In the genomic region with DNA sequence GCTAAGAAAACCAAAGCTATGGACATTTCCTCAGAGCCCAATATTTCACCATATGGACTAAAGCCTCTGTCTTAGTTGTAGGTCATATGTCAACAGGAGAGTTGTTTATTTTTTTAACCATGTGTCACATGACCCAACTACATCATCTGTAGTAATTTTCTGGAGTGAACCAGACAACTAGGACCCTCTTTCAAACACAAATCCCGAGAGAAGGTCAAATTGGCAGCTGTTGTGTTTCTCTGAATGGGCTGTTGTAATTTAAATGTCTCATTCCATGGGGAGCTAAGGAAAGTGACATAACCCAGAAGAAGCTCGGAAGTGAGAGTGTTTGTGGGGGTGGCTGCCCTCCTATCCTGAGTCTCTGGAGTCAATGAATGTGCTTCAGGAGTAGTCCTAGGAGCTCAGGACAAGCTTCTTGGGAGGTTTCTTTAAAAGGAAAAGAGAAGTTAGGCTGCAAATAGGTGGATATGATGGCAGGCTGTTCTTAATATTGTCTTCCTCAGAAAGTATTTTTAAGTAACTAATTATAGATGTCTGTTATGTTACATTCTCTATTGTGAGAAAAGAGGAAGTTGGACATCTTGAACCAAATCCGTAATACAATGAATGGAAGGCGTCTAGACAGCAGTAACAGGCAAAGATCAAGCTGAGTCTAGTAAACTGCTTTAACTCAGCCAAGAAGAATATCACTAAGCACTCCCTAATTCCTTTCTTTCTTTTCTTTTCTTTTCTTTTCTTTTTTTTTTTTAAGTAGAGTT, we compare ENCODE assay signal across 11 cellular contexts. TPM values are rescaled to one million over a fixed set of nuclear protein-coding genes. Genes with fewer than 3 reads are reported as not detected.
DNase-seq lines count a peak whose midpoint lies in the region; ATAC-seq lines count a peak whose summit lies in the region.
"Had no signal": no experiment of that assay in that cellular context is flagged by ENCODE, and none has a peak within 500 bp of the region (broad histone marks: within the 10 kb centered on the region; RNA-seq: fewer than 3 reads in every experiment).

No MANE protein-coding gene starts in this region.

- DNase-seq in NCI-H69 (lab: John Stamatoyannopoulos, UW) (peak; percentile 64), NCI-H526 treated with DMSO at 0.1 percent for 48 hours (lab: John Stamatoyannopoulos, UW) (no peak), cerebellum (ENCODE audit: low spot score) (no peak)
- DNase-seq in activated CD4-positive, alpha-beta T cell treated with anti-CD3 and anti-CD28 coated beads for 1 hour = no peak
- no peak for DNase-seq in stimulated activated CD4-positive, alpha-beta T cell treated with anti-CD3 and anti-CD28 coated beads, Interleukin-15, amount 100 ng/mL, for 24 hours
- DNase-seq: activated T-cell treated with anti-CD3 and anti-CD28 coated beads, Interleukin-2, amount 50 U/mL, for 24 hours; NCI-H510A treated with DMSO at 0.1 percent for 48 hours had no signal

- no peaks in the 10 kb centered on the region for H3K4me1 ChIP-seq in mesodermal cell (ENCODE audit: control insufficient read depth, insufficient read depth, low read length, poor library complexity, severe bottlenecking)

- H3K9me3 ChIP-seq in mesodermal cell (ENCODE audit: control insufficient read depth, low read length) = no peaks in the 10 kb centered on the region
- H3K9me3 ChIP-seq: thoracic aorta had no signal

- 22 to 77% methylated on average over 1 to 2 of the region's 4 CpGs for WGBS in mesodermal cell (ENCODE audit: insufficient coverage in 2 of 2), 2 experiments

- no peak overlapping the region for H3K4me3 ChIP-seq in mesodermal cell (ENCODE audit: extremely low read depth, insufficient read depth, low read length, poor library complexity, severe bottlenecking)
- H3K4me3 ChIP-seq: thoracic aorta had no signal

- no peaks in the 10 kb centered on the region for H3K36me3 ChIP-seq in mesodermal cell (ENCODE audit: control insufficient read depth, insufficient read depth, low read length)
- H3K36me3 ChIP-seq: thoracic aorta had no signal

- H3K27ac ChIP-seq in mesodermal cell (ENCODE audit: low read depth, low read length, severe bottlenecking) = peak overlapping the region; percentile 17
- H3K27ac ChIP-seq: thoracic aorta had no signal

- ATAC-seq in GM18909 (IDR thresholded peaks at IDR 0.05; ENCODE audit: poor library complexity, unreplicated experiment) = peak; percentile 94
- ATAC-seq in HG02840 (IDR thresholded peaks at IDR 0.05; ENCODE audit: low FRiP score, unreplicated experiment) = peak; percentile 66

RNA-seq across cellular contexts. Expression of gene TMEM167A, which starts 50.1 kb away (rescaled TPM):
- 82.2 TPM for polyA plus RNA-seq in mesodermal cell (2013, experiment 1 of 2)
- 98.8 TPM for polyA plus RNA-seq in mesodermal cell (2013, experiment 2 of 2)
- total RNA-seq in cerebellum = 90.5 TPM

RNA-seq across cellular contexts. Expression of gene XRCC4, which starts 50.2 kb away (rescaled TPM):
- 12.8 TPM for polyA plus RNA-seq in mesodermal cell (2013, experiment 1 of 2)
- polyA plus RNA-seq in mesodermal cell (2013, experiment 2 of 2) = 15.2 TPM
- total RNA-seq in cerebellum = 8.8 TPM
